ENCODE assay signal across 1 cellular context in the genomic region with DNA sequence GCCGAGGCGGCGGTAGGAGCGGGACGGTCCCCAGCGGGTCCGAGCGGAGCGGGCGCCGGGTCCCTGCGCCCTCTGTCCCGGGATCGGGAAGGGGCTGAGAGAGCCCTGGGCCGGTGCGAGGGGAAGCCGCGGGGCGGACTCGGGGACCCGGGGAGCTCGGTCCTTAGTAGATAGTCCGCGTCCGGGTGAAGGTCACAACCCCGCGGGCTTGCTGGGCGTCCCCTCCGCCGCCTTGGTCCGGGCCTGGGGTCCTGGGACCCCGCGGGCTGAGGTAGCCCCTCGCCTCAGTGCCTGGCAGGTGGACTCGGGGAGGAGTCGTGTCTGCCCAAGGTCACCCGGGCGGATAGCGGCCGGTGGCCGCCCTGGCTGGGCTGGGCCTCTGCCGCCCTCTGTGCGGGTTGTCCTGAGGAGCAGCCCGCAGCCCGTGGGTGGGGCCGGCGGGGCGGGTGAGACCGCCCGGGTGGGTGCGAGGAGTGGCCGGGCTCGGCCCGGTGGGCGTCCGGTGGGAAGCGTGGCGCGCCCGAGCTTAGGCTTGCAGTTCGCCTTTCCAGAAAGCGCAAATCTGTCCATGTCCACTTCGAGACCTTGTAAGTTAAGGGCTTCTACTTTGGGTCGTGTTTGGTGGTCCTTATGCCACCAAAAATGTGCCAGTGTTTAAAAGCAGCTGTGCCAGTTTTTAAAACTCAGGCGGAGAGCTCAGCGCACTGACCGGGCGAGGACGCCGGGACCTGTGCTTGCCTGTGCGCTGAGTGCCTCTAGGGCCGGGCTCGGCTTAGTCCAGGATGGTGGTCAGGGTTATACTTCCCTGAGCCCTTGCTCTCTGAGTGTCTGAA.
TF ChIP-seq lines count a peak whose summit lies in the region.

No MANE protein-coding gene starts in this region.

TF ChIP-seq in endothelial cell of umbilical vein, 7 proteins besides CTCF, POLR2A, EP300 and RAD21 (continued from another document):
- TF ChIP-seq GATA2 (IDR thresholded peaks at IDR 0.05; ENCODE audit: insufficient read depth, insufficient read length, low read depth, low read length) (no peak), EZH2 (IDR thresholded peaks at IDR 0.05; ENCODE audit: borderline replicate concordance, low read depth, low read length, severe bottlenecking) (no peak), MAX (IDR thresholded peaks at IDR 0.05; ENCODE audit: insufficient read depth, insufficient read length) (no peak), FOS (IDR thresholded peaks at IDR 0.05; ENCODE audit: borderline replicate concordance, insufficient read depth, low read length) (no peak), POLR2AphosphoS5 (IDR thresholded peaks at IDR 0.05; ENCODE audit: insufficient read depth, low read depth, low read length) (no peak), MYC (IDR thresholded peaks at IDR 0.05; ENCODE audit: low read depth, low read length) (no peak)
